ENCODE assay signal across 9 cellular contexts in the genomic region with DNA sequence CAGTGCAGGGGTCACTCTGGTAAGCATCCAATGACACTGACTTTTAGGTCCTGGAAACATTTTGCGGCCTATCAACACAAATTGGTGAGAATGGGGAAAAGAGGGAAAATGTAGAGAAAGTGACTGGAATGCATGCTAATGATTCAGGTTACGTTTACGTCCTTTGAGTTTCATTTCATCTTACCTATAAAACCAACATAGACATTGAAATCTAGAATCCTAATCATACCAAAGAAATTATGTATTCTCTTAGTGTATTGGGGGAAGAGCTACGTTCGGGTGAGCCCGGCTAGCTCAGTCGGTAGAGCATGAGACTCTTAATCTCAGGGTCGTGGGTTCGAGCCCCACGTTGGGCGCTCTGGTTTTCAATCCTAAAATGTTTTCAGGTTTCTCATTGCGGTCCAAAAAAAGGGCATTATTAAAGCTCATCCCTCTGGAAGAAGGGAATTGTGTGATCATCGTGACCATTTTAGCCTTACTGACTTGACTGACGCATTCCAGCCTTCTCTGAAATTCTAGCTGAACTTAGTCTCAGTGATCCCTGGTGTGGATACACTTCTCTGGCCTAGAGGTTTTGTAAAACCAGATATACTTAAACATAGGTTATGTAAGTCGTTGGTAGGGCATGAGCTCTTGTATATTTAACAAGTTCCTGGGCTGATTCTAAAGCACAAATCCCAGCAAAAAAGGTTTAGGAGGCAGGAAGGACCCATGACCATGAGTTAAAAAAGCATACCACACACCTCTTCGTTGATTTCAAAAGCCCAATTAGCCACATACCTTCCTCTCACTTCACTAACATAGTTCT. TPM values are rescaled to one million over a fixed set of nuclear protein-coding genes. Genes with fewer than 3 reads are reported as not detected.
DNase-seq lines count a peak whose midpoint lies in the region; ATAC-seq, FAIRE-seq and TF ChIP-seq lines count a peak whose summit lies in the region.
"Had no signal": no experiment of that assay in that cellular context is flagged by ENCODE, and none has a peak within 500 bp of the region (broad histone marks: within the 10 kb centered on the region; RNA-seq: fewer than 3 reads in every experiment).

No MANE protein-coding gene starts in this region.

- ATAC-seq in GM12878: peak; percentile 27
- ATAC-seq in GM19455 (IDR thresholded peaks at IDR 0.05; ENCODE audit: unreplicated experiment): no peak

- H3K4ac ChIP-seq in mesenchymal stem cell (ENCODE audit: low read depth in 1 of 2, low read length in 2 of 2): peak overlapping the region in 1 of 2 experiments; percentile 26

- H2BK15ac ChIP-seq in mesenchymal stem cell (ENCODE audit: low read depth, poor library complexity, severe bottlenecking): no peak overlapping the region

- H3K9me3 ChIP-seq in BE2C (no peaks in the 10 kb centered on the region), HAP-1 (no peaks in the 10 kb centered on the region), OCI-LY7 (ENCODE audit: low read length) (no peaks in the 10 kb centered on the region), GM12878 (replicated peaks; ENCODE audit: control insufficient read depth, insufficient read depth, low read length) (no peaks in the 10 kb centered on the region; the same call in 2 of the 3 replicates), mesenchymal stem cell (ENCODE audit: control insufficient read depth, low read length) (no peaks in the 10 kb centered on the region)

- no peak overlapping the region for H3K18ac ChIP-seq in mesenchymal stem cell (ENCODE audit: low read depth in 1 of 2, low read length in 2 of 2)

- H3K14ac ChIP-seq in mesenchymal stem cell (ENCODE audit: low read length in 2 of 2): no peak overlapping the region

- no peaks in the 10 kb centered on the region for H3K79me1 ChIP-seq in mesenchymal stem cell (replicated peaks; ENCODE audit: low read length, poor library complexity, severe bottlenecking)

- no peaks in the 10 kb centered on the region for H3K27me3 ChIP-seq in BE2C
- H3K27me3 ChIP-seq in HAP-1 (ENCODE audit: low read depth): no peaks in the 10 kb centered on the region
- H3K27me3 ChIP-seq in GM12878 (replicated peaks in 1 of 2; ENCODE audit: control insufficient read depth in 2 of 2, insufficient read depth in 2 of 2, low read length in 1 of 2): no peaks in the 10 kb centered on the region
- H3K27me3 ChIP-seq in mesenchymal stem cell (ENCODE audit: control insufficient read depth in 1 of 2, insufficient read depth in 1 of 2, low read length in 2 of 2): no peaks in the 10 kb centered on the region

- RAD21 ChIA-PET in GM12878 (lab: Charles Lee; ENCODE audit: unreplicated experiment): interaction anchor here (0.8 to 1.9 kb wide), 6 partner anchors 13 to 265 kb away, joined by 3 to 16 read pairs (median 4); a partner anchor contains a TSS

- peak overlapping the region; percentile 88 for H3K4me3 ChIP-seq in BE2C (ENCODE audit: low read depth, low read length)
- peak overlapping the region; percentile 40 for H3K4me3 ChIP-seq in HAP-1
- peak overlapping the region; percentile 80 for H3K4me3 ChIP-seq in OCI-LY7 (ENCODE audit: low read depth, low read length, poor library complexity, severe bottlenecking)
- H3K4me3 ChIP-seq in GM12878: no peak overlapping the region; the same call in 1 of the 2 replicates
- peak overlapping the region in 1 of 2 experiments; percentile 76 for H3K4me3 ChIP-seq in mesenchymal stem cell (ENCODE audit: insufficient read depth in 1 of 2, low read depth in 1 of 2, low read length in 2 of 2)

- no peak overlapping the region for H2BK120ac ChIP-seq in mesenchymal stem cell (ENCODE audit: low read depth, low read length)

- H3K36me3 ChIP-seq in BE2C: no peaks in the 10 kb centered on the region
- H3K36me3 ChIP-seq in HAP-1 (replicated peaks): no peaks in the 10 kb centered on the region
- no peaks in the 10 kb centered on the region for H3K36me3 ChIP-seq in OCI-LY7 (ENCODE audit: insufficient read depth, low read length)
- no peaks in the 10 kb centered on the region for H3K36me3 ChIP-seq in GM12878 (ENCODE audit: control insufficient read depth in 2 of 2, insufficient read depth in 2 of 2, low read length in 1 of 2)
- no peaks in the 10 kb centered on the region for H3K36me3 ChIP-seq in mesenchymal stem cell (ENCODE audit: control insufficient read depth in 1 of 2, insufficient read depth in 2 of 2, low read depth in 1 of 2, low read length in 2 of 2)

- WGBS in GM12878 (ENCODE audit: insufficient coverage, insufficient replicate concordance, low lambda C conversion rate, missing lambda C conversion rate): 10% methylated on average over 16 of the region's 16 CpGs
- 5% methylated on average over 12 of the region's 16 CpGs for WGBS in mesenchymal stem cell

- no peaks in the 10 kb centered on the region for H3K9me2 ChIP-seq in OCI-LY7 (ENCODE audit: insufficient read depth, low read length)

- H3K9ac ChIP-seq in GM12878 (ENCODE audit: control insufficient read depth, insufficient read depth, low read length) (no peak overlapping the region), mesenchymal stem cell (ENCODE audit: low read length) (peak overlapping the region; percentile 23)

- H3K27ac ChIP-seq in OCI-LY7 (ENCODE audit: low read depth, low read length, poor library complexity, severe bottlenecking): peak overlapping the region; percentile 91
- no peak overlapping the region for H3K27ac ChIP-seq in GM12878 (ENCODE audit: control insufficient read depth, insufficient read depth)
- peak overlapping the region; percentile 62 for H3K27ac ChIP-seq in mesenchymal stem cell (ENCODE audit: low read length, poor library complexity, severe bottlenecking)

- H3K4me2 ChIP-seq in OCI-LY7 (ENCODE audit: low read length) (peak overlapping the region; percentile 98), GM12878 (ENCODE audit: control insufficient read depth, insufficient read depth) (peak overlapping the region; percentile 70; the same call in 1 of the 2 replicates), mesenchymal stem cell (ENCODE audit: low read length, poor library complexity, severe bottlenecking) (peak overlapping the region; percentile 41)

- no peak overlapping the region for H3K23ac ChIP-seq in mesenchymal stem cell (ENCODE audit: low read length in 2 of 2)

- in situ Hi-C loops in HAP-1 (cut with MboI; ENCODE audit: low sequenced_read_pairs): no loop called here
- in situ Hi-C loops in GM12878 (cut with MboI): no loop called here

- H2BK5ac ChIP-seq in mesenchymal stem cell (ENCODE audit: low read depth, low read length, poor library complexity, severe bottlenecking): no peak overlapping the region

- intact Hi-C loops in OCI-LY7 (cut with micrococcal nuclease; ENCODE audit: unreplicated experiment): loop anchor here (10.0 kb wide), 1 partner anchor 918 kb away; a partner anchor contains a TSS
- intact Hi-C loops in GM12878 (cut with micrococcal nuclease; ENCODE audit: unreplicated experiment): loop anchor here (10.0 kb wide), 1 partner anchor 382 kb away; no protein-coding TSS in a partner anchor

- BruUV-seq in OCI-LY7 (replicated peaks; lab: Mats Ljungman, UMichigan) (no TSS peak), GM12878 (replicated peaks; lab: Mats Ljungman, UMichigan) (no TSS peak)

- POLR2A ChIA-PET in OCI-LY7 (lab: Charles Lee) (interaction anchor here (0.6 to 1.4 kb wide), 6 partner anchors 11 to 1837 kb away, joined by 3 to 4 read pairs (median 4); a partner anchor contains a TSS), GM12878 (lab: Charles Lee) (interaction anchor here (1.0 to 1.3 kb wide), 3 partner anchors 13 to 82 kb away, joined by 3 to 5 read pairs (median 4); no protein-coding TSS in a partner anchor)

- no peak overlapping the region for H4K91ac ChIP-seq in mesenchymal stem cell (ENCODE audit: low read length)

- TF ChIP-seq EP300 in GM12878 (IDR thresholded peaks at IDR 0.05; ENCODE audit: borderline replicate concordance in 1 of 2, control insufficient read depth in 1 of 2, low read depth in 2 of 2, low read length in 2 of 2): peak in 1 of 2 experiments; percentile 69; a peak in 1 of 4 replicates

- H3K79me2 ChIP-seq in OCI-LY7 (ENCODE audit: insufficient read depth, low read depth, low read length): no peaks in the 10 kb centered on the region
- no peaks in the 10 kb centered on the region for H3K79me2 ChIP-seq in GM12878 (ENCODE audit: control insufficient read depth, insufficient read depth, low read length)

- no peak for TF ChIP-seq CTCF in BE2C (IDR thresholded peaks at IDR 0.05; ENCODE audit: low read depth, low read length)
- TF ChIP-seq CTCF in OCI-LY7 (conservative IDR thresholded peaks at IDR 0.05; ENCODE audit: low read length): no peak
- no peak for TF ChIP-seq CTCF in GM12878 (IDR thresholded peaks at IDR 0.05 in 2 of 3, conservative IDR thresholded peaks at IDR 0.05 in 1 of 3; ENCODE audit: control insufficient read depth in 2 of 3, extremely low read depth in 1 of 3, insufficient read depth in 1 of 3, low read depth in 3 of 3, low read length in 3 of 3)

- no peak overlapping the region for H2AK5ac ChIP-seq in mesenchymal stem cell (ENCODE audit: low read length, severe bottlenecking)

- no peak for TF ChIP-seq POLR2A in GM12878 (IDR thresholded peaks at IDR 0.05; ENCODE audit: low read depth, low read length)

- no peak for TF ChIP-seq RAD21 in GM12878 (IDR thresholded peaks at IDR 0.05; ENCODE audit: insufficient read depth, low read depth, low read length)

- H4K20me1 ChIP-seq in OCI-LY7 (ENCODE audit: insufficient read depth, low read length): no peaks in the 10 kb centered on the region
- no peaks in the 10 kb centered on the region for H4K20me1 ChIP-seq in GM12878 (ENCODE audit: control insufficient read depth, insufficient read depth)

- no peaks in the 10 kb centered on the region for H3K4me1 ChIP-seq in BE2C
- H3K4me1 ChIP-seq in HAP-1: peaks cover 8% of the 10 kb centered on the region
- H3K4me1 ChIP-seq in OCI-LY7 (ENCODE audit: insufficient read depth, low read length, poor library complexity, severe bottlenecking): peaks cover 40% of the 10 kb centered on the region
- 0 out of 2 replicates have a peak, but pooled peaks cover 3% of the 10 kb centered on the region for H3K4me1 ChIP-seq in GM12878 (ENCODE audit: control insufficient read depth, insufficient read depth, low read length)
- H3K4me1 ChIP-seq in mesenchymal stem cell (ENCODE audit: control insufficient read depth, insufficient read depth, low read depth, low read length): peaks cover 2% of the 10 kb centered on the region

- FAIRE-seq in GM12878 (lab: Jason Lieb, UNC): peak; percentile 23

- no peak overlapping the region for H4K8ac ChIP-seq in mesenchymal stem cell (ENCODE audit: low read length)

- no peak overlapping the region for H2BK12ac ChIP-seq in mesenchymal stem cell (ENCODE audit: low read length in 2 of 2)

- DNase-seq in BE2C (peak; percentile 75), HAP-1 (ENCODE audit: low spot score in 2 of 2) (peak; percentile 85 to 97), OCI-LY7 (ENCODE audit: low spot score) (peak; percentile 72), GM12878 (ENCODE audit: low read depth, low spot score) (no peak), mesenchymal stem cell (peak; percentile 89), mesenteric fat pad (ENCODE audit: low spot score) (no peak), cerebellar nuclear complex (lab: John Stamatoyannopoulos, UW) (no peak)
- DNase-seq: naive B cell had no signal

- H2AFZ ChIP-seq in OCI-LY7 (ENCODE audit: low read length) (peak overlapping the region; percentile 82), GM12878 (ENCODE audit: control insufficient read depth, low read depth, low read length) (no peak overlapping the region), mesenchymal stem cell (ENCODE audit: low read depth, low read length) (peak overlapping the region; percentile 85)

- SMC1A ChIA-PET in GM12878 (lab: Charles Lee; ENCODE audit: uncharacterized antibody, unreplicated experiment): interaction anchor here (0.7 to 1.5 kb wide), 10 partner anchors 8 to 227 kb away, joined by 3 to 14 read pairs (median 4); no protein-coding TSS in a partner anchor

- CTCF ChIA-PET in OCI-LY7 (lab: Charles Lee; ENCODE audit: unreplicated experiment): no interaction called here
- CTCF ChIA-PET in GM12878 (lab: Yijun Ruan, JAX): interaction anchor here (0.8 to 2.2 kb wide), 4 partner anchors 13 to 227 kb away, joined by 4 to 8 read pairs (median 5); no protein-coding TSS in a partner anchor

RNA-seq across cellular contexts. Expression of a gene that starts 18.3 kb away (rescaled TPM):
- 59.1 TPM for polyA plus RNA-seq in BE2C (2012; ENCODE audit: insufficient read depth, insufficient read length, low read depth)
- 113 and 116 TPM in 2 replicates for total RNA-seq in OCI-LY7 (2014; rRNA removed; shearing (Covaris generic))
- total RNA-seq in OCI-LY7 (2022) (104 and 113 TPM in 2 replicates), GM12878 (2014; rRNA removed) (73.9 and 90.7 TPM in 2 replicates), GM12878 (2014; rRNA removed; fragmentation: Illumina TruSeq; extraction: Trizol) (99.0 and 99.1 TPM in 2 replicates), GM12878 (2021) (64.2 and 67.2 TPM in 2 replicates), mesenteric fat pad (52.6 TPM)
- total RNA-seq in GM12878 (2013; cell fraction: nucleolus; rRNA removed): 28.9 and 31.1 TPM in 2 replicates
- 45.4 TPM for polyA plus RNA-seq in GM12878 (2011; ENCODE audit: low read depth)
- polyA plus RNA-seq in GM12878 (2011; rRNA removed) (79.5 and 112 TPM in 2 replicates), GM12878 (2014; fragmentation: Illumina TruSeq; extraction: Trizol) (87.4 and 98.8 TPM in 2 replicates), GM12878 (2014; fragmentation: Nextera tagmentation; extraction: Ambion mirVana) (10 to 100 TPM; 26.7 to 31.2 TPM), GM12878 (2014; rRNA removed) (54.6 and 71.6 TPM in 2 replicates), GM12878 (2016; fragmentation: Nextera tagmentation; extraction: Ambion mirVana) (10 to 100 TPM; 85.8 to 88.6 TPM)
- 53.2 and 53.3 TPM in 2 replicates for polyA plus RNA-seq in GM12878 (2011; cell fraction: cytosol; rRNA removed)
- 25.6 and 31.0 TPM in 2 replicates for polyA plus RNA-seq in GM12878 (2011; cell fraction: nucleus; rRNA removed)
- polyA plus RNA-seq in GM12878 (2012): 40.3 and 60.7 TPM in 2 replicates
- polyA minus RNA-seq in GM12878 (2011; rRNA and poly(A)+ RNA removed): 45.3 and 47.3 TPM in 2 replicates
- polyA minus RNA-seq in GM12878 (2011; cell fraction: cytosol; rRNA and poly(A)+ RNA removed): 13.1 and 21.7 TPM in 2 replicates
- 4.3 and 7.9 TPM in 2 replicates for polyA minus RNA-seq in GM12878 (2011; cell fraction: nucleus; rRNA and poly(A)+ RNA removed)
- 34.2 TPM for polyA plus RNA-seq in mesenchymal stem cell (2013, experiment 1 of 2)
- 32.7 TPM for polyA plus RNA-seq in mesenchymal stem cell (2013, experiment 2 of 2)

RNA-seq across cellular contexts. Expression of a gene that starts 40.3 kb away (rescaled TPM):
- 65.8 TPM for polyA plus RNA-seq in BE2C (2012; ENCODE audit: insufficient read depth, insufficient read length, low read depth)
- 32.2 and 34.6 TPM in 2 replicates for total RNA-seq in OCI-LY7 (2014; rRNA removed; shearing (Covaris generic))
- total RNA-seq in OCI-LY7 (2022) (25.3 and 26.3 TPM in 2 replicates), GM12878 (2014; rRNA removed) (33.5 and 37.1 TPM in 2 replicates), GM12878 (2014; rRNA removed; fragmentation: Illumina TruSeq; extraction: Trizol) (19.4 and 21.5 TPM in 2 replicates), GM12878 (2021) (27.3 and 27.5 TPM in 2 replicates), mesenteric fat pad (12.0 TPM)
- 19.2 and 19.7 TPM in 2 replicates for total RNA-seq in GM12878 (2013; cell fraction: nucleolus; rRNA removed)
- polyA plus RNA-seq in GM12878 (2011; ENCODE audit: low read depth): 9.1 TPM
- polyA plus RNA-seq in GM12878 (2011; rRNA removed) (22.5 and 29.1 TPM in 2 replicates), GM12878 (2014; fragmentation: Illumina TruSeq; extraction: Trizol) (8.4 and 15.4 TPM in 2 replicates), GM12878 (2014; fragmentation: Nextera tagmentation; extraction: Ambion mirVana) (10 to 100 TPM in 1 of 2 experiments, 1 to 10 TPM in 1; 8.4 to 11.3 TPM), GM12878 (2014; rRNA removed) (35.7 and 36.9 TPM in 2 replicates), GM12878 (2016; fragmentation: Nextera tagmentation; extraction: Ambion mirVana) (10 to 100 TPM; 42.5 to 43.5 TPM)
- polyA plus RNA-seq in GM12878 (2011; cell fraction: cytosol; rRNA removed): 32.1 and 42.6 TPM in 2 replicates
- 19.3 and 23.6 TPM in 2 replicates for polyA plus RNA-seq in GM12878 (2011; cell fraction: nucleus; rRNA removed)
- polyA plus RNA-seq in GM12878 (2012): 15.4 and 17.1 TPM in 2 replicates
- polyA minus RNA-seq in GM12878 (2011; rRNA and poly(A)+ RNA removed): 13.5 and 22.0 TPM in 2 replicates
- 6.9 and 7.8 TPM in 2 replicates for polyA minus RNA-seq in GM12878 (2011; cell fraction: cytosol; rRNA and poly(A)+ RNA removed)
- polyA minus RNA-seq in GM12878 (2011; cell fraction: nucleus; rRNA and poly(A)+ RNA removed): 20.7 and 25.6 TPM in 2 replicates
- polyA plus RNA-seq in mesenchymal stem cell (2013, experiment 1 of 2): 15.1 TPM
- 15.5 TPM for polyA plus RNA-seq in mesenchymal stem cell (2013, experiment 2 of 2)

RNA-seq across cellular contexts. Expression of a gene that starts 56.4 kb away (rescaled TPM):
- not detected for polyA plus RNA-seq in BE2C (2012; ENCODE audit: insufficient read depth, insufficient read length, low read depth)
- total RNA-seq in OCI-LY7 (2014; rRNA removed; shearing (Covaris generic)): 0.25 and 0.36 TPM in 2 replicates
- total RNA-seq in OCI-LY7 (2022): 1.0 and 1.1 TPM in 2 replicates
- not detected in 2 replicates for total RNA-seq in GM12878 (2013; cell fraction: nucleolus; rRNA removed)
- 0.79 and 1.1 TPM in 2 replicates for total RNA-seq in GM12878 (2014; rRNA removed)
- 1.1 TPM in 2 replicates for total RNA-seq in GM12878 (2014; rRNA removed; fragmentation: Illumina TruSeq; extraction: Trizol)
- 1.1 and 1.5 TPM in 2 replicates for total RNA-seq in GM12878 (2021)
- 0.26 TPM for polyA plus RNA-seq in GM12878 (2011; ENCODE audit: low read depth)
- 0.04 and 0.05 TPM in 2 replicates for polyA plus RNA-seq in GM12878 (2011; rRNA removed)
- polyA plus RNA-seq in GM12878 (2011; cell fraction: cytosol; rRNA removed): 0.03 TPM in 2 replicates
- polyA plus RNA-seq in GM12878 (2011; cell fraction: nucleus; rRNA removed): not detected in 2 replicates
- 0.08 and 0.26 TPM in 2 replicates for polyA plus RNA-seq in GM12878 (2012)
- 1.7 and 2.2 TPM in 2 replicates for polyA plus RNA-seq in GM12878 (2014; fragmentation: Illumina TruSeq; extraction: Trizol)
- under 1 TPM; 0.82 to 0.91 TPM for polyA plus RNA-seq in GM12878 (2014; fragmentation: Nextera tagmentation; extraction: Ambion mirVana)
- 0.57 and 0.63 TPM in 2 replicates for polyA plus RNA-seq in GM12878 (2014; rRNA removed)
- 1 to 10 TPM in 1 of 2 experiments, under 1 TPM in 1; 0.18 to 1.1 TPM for polyA plus RNA-seq in GM12878 (2016; fragmentation: Nextera tagmentation; extraction: Ambion mirVana)
- not detected in 2 replicates for polyA minus RNA-seq in GM12878 (2011; rRNA and poly(A)+ RNA removed)
- not detected in 2 replicates for polyA minus RNA-seq in GM12878 (2011; cell fraction: cytosol; rRNA and poly(A)+ RNA removed)
- polyA minus RNA-seq in GM12878 (2011; cell fraction: nucleus; rRNA and poly(A)+ RNA removed): not detected in 2 replicates
- not detected for polyA plus RNA-seq in mesenchymal stem cell (2013, experiment 1 of 2)
- polyA plus RNA-seq in mesenchymal stem cell (2013, experiment 2 of 2): not detected
- not detected for total RNA-seq in mesenteric fat pad

Comparison
In these comparisons a context has a peak if more than half of its experiments do, and no peak if none do; other contexts are left out.
1. DNase-seq: peak in BE2C (single experiment), HAP-1 (2 of 2), OCI-LY7 (single experiment) and mesenchymal stem cell (single experiment); none in GM12878 (single experiment), mesenteric fat pad (single experiment) and cerebellar nuclear complex (0 of 2).
2. H3K4me2 ChIP-seq: peak in every context shown above with its lines; median percentile 98 in OCI-LY7; 70 in GM12878; 41 in mesenchymal stem cell.